In genomic region chr2:121010998-121011397, GRCh38 we compare ENCODE assay signal across 29 cellular contexts.
"Had no signal": no experiment of that assay in that cellular context is flagged by ENCODE, and none has a peak within 500 bp of the region (broad histone marks: within the 10 kb centered on the region; RNA-seq: fewer than 3 reads in every experiment).

No MANE protein-coding gene starts in this region.

- H3K4me3 ChIP-seq: stomach, suprapubic skin, testis, thoracic aorta, thyroid gland, tibial artery, tibial nerve, transverse colon, upper lobe of left lung, upper lobe of right lung, uterus, vagina had no signal

- H3K36me3 ChIP-seq: stomach, suprapubic skin, thoracic aorta, thyroid gland, tibial artery, tibial nerve, transverse colon, upper lobe of left lung, upper lobe of right lung, uterus, vagina had no signal

- H3K27ac Mint-ChIP-seq: stimulated activated effector memory CD8-positive, alpha-beta T cell treated with anti-CD3 and anti-CD28 coated beads, Interleukin-12 subunit alpha, Interleukin-12 subunit beta, amount 100 ng/mL, for 72 hours; stimulated activated memory B cell treated with anti-CD40 and anti-IgM and Interleukin-4, amounts not matched to agents 10 μg/mL and 1 μg/mL and 100 μg/mL, for 72 hours; stimulated activated naive B cell treated with anti-CD40 and anti-IgM and Interleukin-4, amounts not matched to agents 10 μg/mL and 1 μg/mL and 100 μg/mL, for 72 hours; stimulated activated naive CD8-positive, alpha-beta T cell treated with anti-CD3 and anti-CD28 coated beads, Interleukin-15, amount 100 ng/mL, for 72 hours; stimulated activated naive CD8-positive, alpha-beta T cell treated with anti-CD3 and anti-CD28 coated beads, Interleukin-15, Interleukin-2, amounts not matched to agents 100 ng/mL and 50 ng/mL, for 24 hours; type B pancreatic cell had no signal

- H3K36me3 Mint-ChIP-seq: stimulated activated effector memory CD8-positive, alpha-beta T cell treated with anti-CD3 and anti-CD28 coated beads, Interleukin-12 subunit alpha, Interleukin-12 subunit beta, amount 100 ng/mL, for 72 hours; stimulated activated memory B cell treated with anti-CD40 and anti-IgM and Interleukin-4, amounts not matched to agents 10 μg/mL and 1 μg/mL and 100 μg/mL, for 72 hours; stimulated activated naive B cell treated with anti-CD40 and anti-IgM and Interleukin-4, amounts not matched to agents 10 μg/mL and 1 μg/mL and 100 μg/mL, for 72 hours; type B pancreatic cell had no signal

- ATAC-seq: stimulated activated effector memory CD8-positive, alpha-beta T cell treated with anti-CD3 and anti-CD28 coated beads, Interleukin-12 subunit alpha, Interleukin-12 subunit beta, amount 100 ng/mL, for 72 hours; stimulated activated memory B cell treated with anti-CD40 and anti-IgM and Interleukin-4, amounts not matched to agents 10 μg/mL and 1 μg/mL and 100 μg/mL, for 72 hours; stimulated activated naive B cell treated with anti-CD40 and anti-IgM and Interleukin-4, amounts not matched to agents 10 μg/mL and 1 μg/mL and 100 μg/mL, for 72 hours; stimulated activated naive CD8-positive, alpha-beta T cell treated with anti-CD3 and anti-CD28 coated beads, Interleukin-15, amount 100 ng/mL, for 72 hours; stimulated activated naive CD8-positive, alpha-beta T cell treated with anti-CD3 and anti-CD28 coated beads, Interleukin-15, Interleukin-2, amounts not matched to agents 100 U/mL and 50 U/mL, for 24 hours; upper lobe of right lung had no signal

- H3K4me3 Mint-ChIP-seq: stimulated activated effector memory CD8-positive, alpha-beta T cell treated with anti-CD3 and anti-CD28 coated beads, Interleukin-12 subunit alpha, Interleukin-12 subunit beta, amount 100 ng/mL, for 72 hours; stimulated activated memory B cell treated with anti-CD40 and anti-IgM and Interleukin-4, amounts not matched to agents 10 μg/mL and 1 μg/mL and 100 μg/mL, for 72 hours; stimulated activated naive B cell treated with anti-CD40 and anti-IgM and Interleukin-4, amounts not matched to agents 10 μg/mL and 1 μg/mL and 100 μg/mL, for 72 hours; stimulated activated naive CD8-positive, alpha-beta T cell treated with anti-CD3 and anti-CD28 coated beads, Interleukin-15, amount 100 ng/mL, for 72 hours; stimulated activated naive CD8-positive, alpha-beta T cell treated with anti-CD3 and anti-CD28 coated beads, Interleukin-15, Interleukin-2, amounts not matched to agents 100 ng/mL and 50 ng/mL, for 24 hours; type B pancreatic cell had no signal

- H3K4me1 Mint-ChIP-seq: stimulated activated effector memory CD8-positive, alpha-beta T cell treated with anti-CD3 and anti-CD28 coated beads, Interleukin-12 subunit alpha, Interleukin-12 subunit beta, amount 100 ng/mL, for 72 hours; stimulated activated memory B cell treated with anti-CD40 and anti-IgM and Interleukin-4, amounts not matched to agents 10 μg/mL and 1 μg/mL and 100 μg/mL, for 72 hours; stimulated activated naive B cell treated with anti-CD40 and anti-IgM and Interleukin-4, amounts not matched to agents 10 μg/mL and 1 μg/mL and 100 μg/mL, for 72 hours; stimulated activated naive CD8-positive, alpha-beta T cell treated with anti-CD3 and anti-CD28 coated beads, Interleukin-15, amount 100 ng/mL, for 72 hours had no signal

- H3K9me3 ChIP-seq: testis, thyroid gland, upper lobe of left lung, upper lobe of right lung, uterus had no signal

- H3K4me1 ChIP-seq: suprapubic skin, testis, thyroid gland, tibial artery, tibial nerve, upper lobe of left lung, upper lobe of right lung, uterus had no signal

- DNase-seq: stimulated activated CD4-positive, alpha-beta T cell treated with anti-CD3 and anti-CD28 coated beads, Interleukin-2, amount 100 ng/mL, for 48 hours; stimulated activated CD4-positive, alpha-beta T cell treated with anti-CD3 and anti-CD28 coated beads, Interleukin-4, amount 100 ng/mL, for 1 hour; stimulated activated CD4-positive, alpha-beta T cell treated with anti-CD3 and anti-CD28 coated beads, Interleukin-4, amount 100 ng/mL, for 24 hours; stimulated activated CD4-positive, alpha-beta T cell treated with anti-CD3 and anti-CD28 coated beads, Interleukin-4, amount 100 ng/mL, for 4 hours; stimulated activated CD8-positive, alpha-beta memory T cell treated with anti-CD3 and anti-CD28 coated beads, Interleukin-4, amount 100 ng/mL, for 48 hours; stimulated activated naive B cell treated with anti-CD40 and anti-IgM and Interleukin-4, amounts not matched to agents 10 μg/mL and 1 μg/mL and 100 μg/mL, for 72 hours; stimulated activated naive CD4-positive, alpha-beta T cell; stimulated activated naive CD4-positive, alpha-beta T cell treated with Interleukin-2 at 50 U/mL for 16 hours; stimulated activated naive CD8-positive, alpha-beta T cell treated with anti-CD3 and anti-CD28 coated beads, Interleukin-15, amount 100 ng/mL, for 72 hours; stimulated activated naive CD8-positive, alpha-beta T cell treated with anti-CD3 and anti-CD28 coated beads, Interleukin-15, Interleukin-2, amounts not matched to agents 100 U/mL and 50 U/mL, for 24 hours; stomach; substantia nigra; testis; thyroid gland; tibial artery; transverse colon; trophoblast cell; upper lobe of left lung; upper lobe of right lung; uterus had no signal

- FAIRE-seq: urothelium cell line had no signal

- H3K27ac ChIP-seq: stomach, suprapubic skin, testis, thoracic aorta, thyroid gland, tibial artery, tibial nerve, transverse colon, upper lobe of left lung, upper lobe of right lung, uterus, vagina had no signal
